ENCODE assay signal across 1 cellular context in the genomic region with DNA sequence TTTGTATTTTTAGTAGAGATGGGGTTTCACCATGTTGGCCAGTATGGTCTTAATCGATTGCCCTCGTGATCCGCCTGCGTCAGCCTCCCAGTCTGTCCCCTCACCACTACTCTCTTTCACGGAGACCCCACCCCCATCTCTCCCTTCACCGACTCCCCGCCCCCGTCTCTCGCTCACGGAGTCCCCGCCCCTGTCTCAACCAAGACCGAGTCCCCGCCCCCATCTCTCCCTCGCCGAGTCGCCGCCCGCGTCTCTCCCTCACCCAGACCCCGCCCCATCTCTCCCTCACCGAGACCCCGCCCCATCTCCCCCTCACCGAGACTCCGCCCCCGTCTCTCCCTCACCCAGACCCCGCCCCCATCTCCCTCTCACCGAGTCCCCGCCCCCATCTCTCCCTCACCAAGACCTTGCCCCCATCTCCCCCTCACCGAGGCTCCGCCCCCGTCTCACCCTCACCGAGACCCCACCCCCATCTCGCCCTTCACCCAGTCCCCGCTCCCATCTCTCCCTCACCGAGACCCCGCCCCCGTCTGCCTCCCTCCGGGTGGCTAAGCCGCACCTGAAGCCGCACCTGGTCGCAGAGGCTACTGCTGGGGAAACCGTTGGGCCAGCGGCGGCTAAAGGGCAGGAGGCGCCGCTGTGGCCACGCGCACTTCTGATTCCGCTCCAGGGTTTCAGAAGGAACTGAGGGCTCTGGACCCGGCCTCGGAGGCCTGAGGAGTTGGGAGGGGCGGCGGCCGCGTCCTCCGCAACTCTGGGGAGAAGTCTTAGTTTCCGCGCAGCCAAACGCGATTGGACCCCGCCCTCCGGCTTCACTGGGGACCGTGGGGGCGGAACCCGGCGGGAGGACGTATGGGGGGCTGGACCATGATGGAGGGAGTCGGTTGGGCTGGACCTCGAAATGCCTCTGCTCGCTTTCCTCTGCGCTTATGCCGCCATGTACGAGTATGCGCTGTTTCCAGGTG.
TF ChIP-seq lines count a peak whose summit lies in the region.

No MANE protein-coding gene starts in this region.

TF ChIP-seq in K562, 482 proteins besides CTCF, POLR2A, EP300 and RAD21 (continued from another document and continues in another):
- TF ChIP-seq, protein P1, sequence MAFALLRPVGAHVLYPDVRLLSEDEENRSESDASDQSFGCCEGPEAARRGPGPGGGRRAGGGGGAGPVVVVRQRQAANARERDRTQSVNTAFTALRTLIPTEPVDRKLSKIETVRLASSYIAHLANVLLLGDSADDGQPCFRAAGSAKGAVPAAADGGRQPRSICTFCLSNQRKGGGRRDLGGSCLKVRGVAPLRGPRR (CRISPR knock-in tag; IDR thresholded peaks at IDR 0.05), result no peak
- TF ChIP-seq CEBPG (CRISPR knock-in tag; IDR thresholded peaks at IDR 0.05), result no peak
- TF ChIP-seq CEBPG (tag; conservative IDR thresholded peaks at IDR 0.05 in 1 of 2, IDR thresholded peaks at IDR 0.05 in 1 of 2), result no peak
- TF ChIP-seq WHSC1 (IDR thresholded peaks at IDR 0.05; ENCODE audit: low read length), result no peak
- TF ChIP-seq MECOM (CRISPR knock-in tag; IDR thresholded peaks at IDR 0.05), result no peak
- TF ChIP-seq, protein P2, sequence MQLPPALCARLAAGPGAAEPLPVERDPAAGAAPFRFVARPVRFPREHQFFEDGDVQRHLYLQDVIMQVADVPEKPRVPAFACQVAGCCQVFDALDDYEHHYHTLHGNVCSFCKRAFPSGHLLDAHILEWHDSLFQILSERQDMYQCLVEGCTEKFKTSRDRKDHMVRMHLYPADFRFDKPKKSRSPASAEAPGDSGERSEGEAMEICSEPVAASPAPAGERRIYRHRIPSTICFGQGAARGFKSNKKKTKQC (CRISPR knock-in tag; IDR thresholded peaks at IDR 0.05), result no peak
- no peak for TF ChIP-seq CHD4 (IDR thresholded peaks at IDR 0.05; ENCODE audit: insufficient read depth, insufficient replicate concordance, low read depth, low read length, poor library complexity, severe bottlenecking)
- no peak for TF ChIP-seq ZNF347 (CRISPR knock-in tag; IDR thresholded peaks at IDR 0.05; ENCODE audit: low read depth)
- TF ChIP-seq ZKSCAN8 (CRISPR knock-in tag; IDR thresholded peaks at IDR 0.05), result no peak
- TF ChIP-seq, protein P3, sequence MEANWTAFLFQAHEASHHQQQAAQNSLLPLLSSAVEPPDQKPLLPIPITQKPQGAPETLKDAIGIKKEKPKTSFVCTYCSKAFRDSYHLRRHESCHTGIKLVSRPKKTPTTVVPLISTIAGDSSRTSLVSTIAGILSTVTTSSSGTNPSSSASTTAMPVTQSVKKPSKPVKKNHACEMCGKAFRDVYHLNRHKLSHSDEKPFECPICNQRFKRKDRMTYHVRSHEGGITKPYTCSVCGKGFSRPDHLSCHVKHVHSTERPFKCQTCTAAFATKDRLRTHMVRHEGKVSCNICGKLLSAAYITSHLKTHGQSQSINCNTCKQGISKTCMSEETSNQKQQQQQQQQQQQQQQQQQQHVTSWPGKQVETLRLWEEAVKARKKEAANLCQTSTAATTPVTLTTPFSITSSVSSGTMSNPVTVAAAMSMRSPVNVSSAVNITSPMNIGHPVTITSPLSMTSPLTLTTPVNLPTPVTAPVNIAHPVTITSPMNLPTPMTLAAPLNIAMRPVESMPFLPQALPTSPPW (CRISPR knock-in tag; IDR thresholded peaks at IDR 0.05), result peak; percentile 89
- TF ChIP-seq NFE2L1 (tag; IDR thresholded peaks at IDR 0.05; ENCODE audit: borderline replicate concordance, low read depth), result no peak
- no peak for TF ChIP-seq ZHX1 (conservative IDR thresholded peaks at IDR 0.05; ENCODE audit: low read length)
- TF ChIP-seq, protein P4, sequence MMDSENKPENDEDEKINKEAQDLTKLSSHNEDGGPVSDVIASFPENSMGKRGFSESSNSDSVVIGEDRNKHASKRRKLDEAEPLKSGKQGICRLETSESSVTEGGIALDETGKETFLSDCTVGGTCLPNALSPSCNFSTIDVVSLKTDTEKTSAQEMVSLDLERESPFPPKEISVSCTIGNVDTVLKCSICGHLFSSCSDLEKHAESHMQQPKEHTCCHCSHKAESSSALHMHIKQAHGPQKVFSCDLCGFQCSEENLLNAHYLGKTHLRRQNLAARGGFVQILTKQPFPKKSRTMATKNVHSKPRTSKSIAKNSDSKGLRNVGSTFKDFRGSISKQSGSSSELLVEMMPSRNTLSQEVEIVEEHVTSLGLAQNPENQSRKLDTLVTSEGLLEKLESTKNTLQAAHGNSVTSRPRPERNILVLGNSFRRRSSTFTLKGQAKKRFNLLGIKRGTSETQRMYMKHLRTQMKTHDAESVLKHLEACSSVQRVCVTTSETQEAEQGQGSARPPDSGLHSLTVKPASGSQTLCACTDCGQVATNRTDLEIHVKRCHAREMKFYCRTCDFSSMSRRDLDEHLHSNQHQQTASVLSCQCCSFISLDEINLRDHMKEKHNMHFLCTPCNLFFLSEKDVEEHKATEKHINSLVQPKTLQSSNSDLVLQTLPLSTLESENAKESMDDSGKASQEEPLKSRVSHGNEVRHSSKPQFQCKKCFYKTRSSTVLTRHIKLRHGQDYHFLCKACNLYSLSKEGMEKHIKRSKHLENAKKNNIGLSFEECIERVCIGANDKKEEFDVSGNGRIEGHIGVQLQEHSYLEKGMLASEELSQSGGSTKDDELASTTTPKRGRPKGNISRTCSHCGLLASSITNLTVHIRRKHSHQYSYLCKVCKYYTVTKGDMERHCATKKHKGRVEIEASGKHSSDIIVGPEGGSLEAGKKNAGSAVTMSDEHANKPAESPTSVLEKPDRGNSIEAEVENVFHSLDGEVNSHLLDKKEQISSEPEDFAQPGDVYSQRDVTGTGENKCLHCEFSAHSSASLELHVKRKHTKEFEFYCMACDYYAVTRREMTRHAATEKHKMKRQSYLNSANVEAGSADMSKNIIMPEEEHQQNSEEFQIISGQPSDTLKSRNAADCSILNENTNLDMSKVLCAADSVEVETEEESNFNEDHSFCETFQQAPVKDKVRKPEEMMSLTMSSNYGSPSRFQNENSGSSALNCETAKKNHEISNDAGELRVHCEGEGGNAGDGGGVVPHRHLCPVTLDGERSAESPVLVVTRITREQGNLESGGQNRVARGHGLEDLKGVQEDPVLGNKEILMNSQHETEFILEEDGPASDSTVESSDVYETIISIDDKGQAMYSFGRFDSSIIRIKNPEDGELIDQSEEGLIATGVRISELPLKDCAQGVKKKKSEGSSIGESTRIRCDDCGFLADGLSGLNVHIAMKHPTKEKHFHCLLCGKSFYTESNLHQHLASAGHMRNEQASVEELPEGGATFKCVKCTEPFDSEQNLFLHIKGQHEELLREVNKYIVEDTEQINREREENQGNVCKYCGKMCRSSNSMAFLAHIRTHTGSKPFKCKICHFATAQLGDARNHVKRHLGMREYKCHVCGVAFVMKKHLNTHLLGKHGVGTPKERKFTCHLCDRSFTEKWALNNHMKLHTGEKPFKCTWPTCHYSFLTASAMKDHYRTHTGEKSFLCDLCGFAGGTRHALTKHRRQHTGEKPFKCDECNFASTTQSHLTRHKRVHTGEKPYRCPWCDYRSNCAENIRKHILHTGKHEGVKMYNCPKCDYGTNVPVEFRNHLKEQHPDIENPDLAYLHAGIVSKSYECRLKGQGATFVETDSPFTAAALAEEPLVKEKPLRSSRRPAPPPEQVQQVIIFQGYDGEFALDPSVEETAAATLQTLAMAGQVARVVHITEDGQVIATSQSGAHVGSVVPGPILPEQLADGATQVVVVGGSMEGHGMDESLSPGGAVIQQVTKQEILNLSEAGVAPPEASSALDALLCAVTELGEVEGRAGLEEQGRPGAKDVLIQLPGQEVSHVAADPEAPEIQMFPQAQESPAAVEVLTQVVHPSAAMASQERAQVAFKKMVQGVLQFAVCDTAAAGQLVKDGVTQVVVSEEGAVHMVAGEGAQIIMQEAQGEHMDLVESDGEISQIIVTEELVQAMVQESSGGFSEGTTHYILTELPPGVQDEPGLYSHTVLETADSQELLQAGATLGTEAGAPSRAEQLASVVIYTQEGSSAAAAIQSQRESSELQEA (IDR thresholded peaks at IDR 0.05; ENCODE audit: low read depth), result no peak
- TF ChIP-seq POLR2H (tag; IDR thresholded peaks at IDR 0.05; ENCODE audit: low read depth), result peak; percentile 64
- peak in 1 of 2 experiments; percentile 41; a peak in 1 of 4 replicates for TF ChIP-seq NONO (IDR thresholded peaks at IDR 0.05; ENCODE audit: low read depth in 2 of 2, low read length in 1 of 2)
- TF ChIP-seq FOXA3 (CRISPR knock-in tag; conservative IDR thresholded peaks at IDR 0.05 in 1 of 2, IDR thresholded peaks at IDR 0.05 in 1 of 2), result no peak
- TF ChIP-seq, protein P5, sequence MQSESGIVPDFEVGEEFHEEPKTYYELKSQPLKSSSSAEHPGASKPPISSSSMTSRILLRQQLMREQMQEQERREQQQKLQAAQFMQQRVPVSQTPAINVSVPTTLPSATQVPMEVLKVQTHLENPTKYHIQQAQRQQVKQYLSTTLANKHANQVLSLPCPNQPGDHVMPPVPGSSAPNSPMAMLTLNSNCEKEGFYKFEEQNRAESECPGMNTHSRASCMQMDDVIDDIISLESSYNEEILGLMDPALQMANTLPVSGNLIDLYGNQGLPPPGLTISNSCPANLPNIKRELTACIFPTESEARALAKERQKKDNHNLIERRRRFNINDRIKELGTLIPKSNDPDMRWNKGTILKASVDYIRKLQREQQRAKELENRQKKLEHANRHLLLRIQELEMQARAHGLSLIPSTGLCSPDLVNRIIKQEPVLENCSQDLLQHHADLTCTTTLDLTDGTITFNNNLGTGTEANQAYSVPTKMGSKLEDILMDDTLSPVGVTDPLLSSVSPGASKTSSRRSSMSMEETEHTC (IDR thresholded peaks at IDR 0.05), result no peak
- TF ChIP-seq DMBX1 (CRISPR knock-in tag; IDR thresholded peaks at IDR 0.05; ENCODE audit: borderline replicate concordance), result no peak
- no peak for TF ChIP-seq ZNF175 (CRISPR knock-in tag; IDR thresholded peaks at IDR 0.05; ENCODE audit: low read depth)
- TF ChIP-seq CCNT2 (IDR thresholded peaks at IDR 0.05; ENCODE audit: borderline replicate concordance, extremely low read depth, insufficient read length, low read depth, low read length), result peak; percentile 48
- no peak for TF ChIP-seq HSF4 (CRISPR knock-in tag; IDR thresholded peaks at IDR 0.05; ENCODE audit: borderline replicate concordance)
- TF ChIP-seq PHF20 (IDR thresholded peaks at IDR 0.05; ENCODE audit: partially characterized antibody), result no peak
- TF ChIP-seq CREB1 (IDR thresholded peaks at IDR 0.05), result peak; percentile 26; the same call in 1 of the 2 replicates
- peak; percentile 45; the same call in 1 of the 2 replicates for TF ChIP-seq CREB1 (CRISPR knock-in tag; IDR thresholded peaks at IDR 0.05)
- no peak for TF ChIP-seq U2AF2 (optimal IDR thresholded peaks at IDR 0.05; ENCODE audit: low read depth, low read length)
- no peak for TF ChIP-seq SRSF9 (IDR thresholded peaks at IDR 0.05; ENCODE audit: borderline replicate concordance, low read depth, low read length)
- no peak for TF ChIP-seq CREBBP (IDR thresholded peaks at IDR 0.05; ENCODE audit: low read depth, low read length)
- TF ChIP-seq, protein P6, sequence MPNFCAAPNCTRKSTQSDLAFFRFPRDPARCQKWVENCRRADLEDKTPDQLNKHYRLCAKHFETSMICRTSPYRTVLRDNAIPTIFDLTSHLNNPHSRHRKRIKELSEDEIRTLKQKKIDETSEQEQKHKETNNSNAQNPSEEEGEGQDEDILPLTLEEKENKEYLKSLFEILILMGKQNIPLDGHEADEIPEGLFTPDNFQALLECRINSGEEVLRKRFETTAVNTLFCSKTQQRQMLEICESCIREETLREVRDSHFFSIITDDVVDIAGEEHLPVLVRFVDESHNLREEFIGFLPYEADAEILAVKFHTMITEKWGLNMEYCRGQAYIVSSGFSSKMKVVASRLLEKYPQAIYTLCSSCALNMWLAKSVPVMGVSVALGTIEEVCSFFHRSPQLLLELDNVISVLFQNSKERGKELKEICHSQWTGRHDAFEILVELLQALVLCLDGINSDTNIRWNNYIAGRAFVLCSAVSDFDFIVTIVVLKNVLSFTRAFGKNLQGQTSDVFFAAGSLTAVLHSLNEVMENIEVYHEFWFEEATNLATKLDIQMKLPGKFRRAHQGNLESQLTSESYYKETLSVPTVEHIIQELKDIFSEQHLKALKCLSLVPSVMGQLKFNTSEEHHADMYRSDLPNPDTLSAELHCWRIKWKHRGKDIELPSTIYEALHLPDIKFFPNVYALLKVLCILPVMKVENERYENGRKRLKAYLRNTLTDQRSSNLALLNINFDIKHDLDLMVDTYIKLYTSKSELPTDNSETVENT (CRISPR knock-in tag; IDR thresholded peaks at IDR 0.05), result peak; percentile 26; the same call in 1 of the 2 replicates
- peak; percentile 61 for TF ChIP-seq SOX6 (IDR thresholded peaks at IDR 0.05)
- TF ChIP-seq NELFE (IDR thresholded peaks at IDR 0.05; ENCODE audit: insufficient read depth, insufficient read length), result no peak
- no peak for TF ChIP-seq ZNF778 (CRISPR knock-in tag; IDR thresholded peaks at IDR 0.05)
- TF ChIP-seq PHTF2 (CRISPR knock-in tag; IDR thresholded peaks at IDR 0.05), result no peak
- TF ChIP-seq CHD2 (IDR thresholded peaks at IDR 0.05; ENCODE audit: low read depth, low read length), result peak; percentile 40; the same call in 1 of the 2 replicates
- 0 out of 2 replicates have a peak, but pooled peaks have one; percentile 18 for TF ChIP-seq ERF (CRISPR knock-in tag; IDR thresholded peaks at IDR 0.05)
- no peak for TF ChIP-seq SNAPC5 (CRISPR knock-in tag; IDR thresholded peaks at IDR 0.05)
- TF ChIP-seq, protein P7, sequence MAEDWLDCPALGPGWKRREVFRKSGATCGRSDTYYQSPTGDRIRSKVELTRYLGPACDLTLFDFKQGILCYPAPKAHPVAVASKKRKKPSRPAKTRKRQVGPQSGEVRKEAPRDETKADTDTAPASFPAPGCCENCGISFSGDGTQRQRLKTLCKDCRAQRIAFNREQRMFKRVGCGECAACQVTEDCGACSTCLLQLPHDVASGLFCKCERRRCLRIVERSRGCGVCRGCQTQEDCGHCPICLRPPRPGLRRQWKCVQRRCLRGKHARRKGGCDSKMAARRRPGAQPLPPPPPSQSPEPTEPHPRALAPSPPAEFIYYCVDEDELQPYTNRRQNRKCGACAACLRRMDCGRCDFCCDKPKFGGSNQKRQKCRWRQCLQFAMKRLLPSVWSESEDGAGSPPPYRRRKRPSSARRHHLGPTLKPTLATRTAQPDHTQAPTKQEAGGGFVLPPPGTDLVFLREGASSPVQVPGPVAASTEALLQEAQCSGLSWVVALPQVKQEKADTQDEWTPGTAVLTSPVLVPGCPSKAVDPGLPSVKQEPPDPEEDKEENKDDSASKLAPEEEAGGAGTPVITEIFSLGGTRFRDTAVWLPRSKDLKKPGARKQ (CRISPR knock-in tag; IDR thresholded peaks at IDR 0.05), result no peak
- no peak for TF ChIP-seq ZNF124 (CRISPR knock-in tag; IDR thresholded peaks at IDR 0.05)
